ENCODE assay signal across 1 cellular context in the genomic region with DNA sequence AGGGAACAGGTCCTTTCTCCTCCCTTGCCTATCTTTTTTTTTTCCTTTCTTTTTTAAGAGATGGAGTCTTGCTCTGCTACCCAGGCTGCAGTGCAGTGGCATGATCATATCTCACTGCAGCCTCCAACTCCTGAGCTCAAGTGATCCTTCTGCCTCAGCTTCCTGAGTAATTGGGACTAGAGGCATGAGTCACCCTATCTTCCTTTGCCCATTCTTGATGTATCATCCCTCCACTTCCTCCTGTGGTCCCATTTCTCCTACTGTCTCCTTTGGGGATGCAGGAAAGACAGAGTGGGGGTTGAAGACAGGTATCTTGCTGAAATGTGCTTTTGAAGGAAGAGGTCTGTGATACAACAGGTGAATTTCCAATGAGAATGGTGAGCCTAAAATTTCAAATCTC.
TF ChIP-seq lines count a peak whose summit lies in the region.

No MANE protein-coding gene starts in this region.

TF ChIP-seq in GM23338, 12 proteins besides CTCF, POLR2A, EP300 and RAD21:
- TF ChIP-seq, protein P1, sequence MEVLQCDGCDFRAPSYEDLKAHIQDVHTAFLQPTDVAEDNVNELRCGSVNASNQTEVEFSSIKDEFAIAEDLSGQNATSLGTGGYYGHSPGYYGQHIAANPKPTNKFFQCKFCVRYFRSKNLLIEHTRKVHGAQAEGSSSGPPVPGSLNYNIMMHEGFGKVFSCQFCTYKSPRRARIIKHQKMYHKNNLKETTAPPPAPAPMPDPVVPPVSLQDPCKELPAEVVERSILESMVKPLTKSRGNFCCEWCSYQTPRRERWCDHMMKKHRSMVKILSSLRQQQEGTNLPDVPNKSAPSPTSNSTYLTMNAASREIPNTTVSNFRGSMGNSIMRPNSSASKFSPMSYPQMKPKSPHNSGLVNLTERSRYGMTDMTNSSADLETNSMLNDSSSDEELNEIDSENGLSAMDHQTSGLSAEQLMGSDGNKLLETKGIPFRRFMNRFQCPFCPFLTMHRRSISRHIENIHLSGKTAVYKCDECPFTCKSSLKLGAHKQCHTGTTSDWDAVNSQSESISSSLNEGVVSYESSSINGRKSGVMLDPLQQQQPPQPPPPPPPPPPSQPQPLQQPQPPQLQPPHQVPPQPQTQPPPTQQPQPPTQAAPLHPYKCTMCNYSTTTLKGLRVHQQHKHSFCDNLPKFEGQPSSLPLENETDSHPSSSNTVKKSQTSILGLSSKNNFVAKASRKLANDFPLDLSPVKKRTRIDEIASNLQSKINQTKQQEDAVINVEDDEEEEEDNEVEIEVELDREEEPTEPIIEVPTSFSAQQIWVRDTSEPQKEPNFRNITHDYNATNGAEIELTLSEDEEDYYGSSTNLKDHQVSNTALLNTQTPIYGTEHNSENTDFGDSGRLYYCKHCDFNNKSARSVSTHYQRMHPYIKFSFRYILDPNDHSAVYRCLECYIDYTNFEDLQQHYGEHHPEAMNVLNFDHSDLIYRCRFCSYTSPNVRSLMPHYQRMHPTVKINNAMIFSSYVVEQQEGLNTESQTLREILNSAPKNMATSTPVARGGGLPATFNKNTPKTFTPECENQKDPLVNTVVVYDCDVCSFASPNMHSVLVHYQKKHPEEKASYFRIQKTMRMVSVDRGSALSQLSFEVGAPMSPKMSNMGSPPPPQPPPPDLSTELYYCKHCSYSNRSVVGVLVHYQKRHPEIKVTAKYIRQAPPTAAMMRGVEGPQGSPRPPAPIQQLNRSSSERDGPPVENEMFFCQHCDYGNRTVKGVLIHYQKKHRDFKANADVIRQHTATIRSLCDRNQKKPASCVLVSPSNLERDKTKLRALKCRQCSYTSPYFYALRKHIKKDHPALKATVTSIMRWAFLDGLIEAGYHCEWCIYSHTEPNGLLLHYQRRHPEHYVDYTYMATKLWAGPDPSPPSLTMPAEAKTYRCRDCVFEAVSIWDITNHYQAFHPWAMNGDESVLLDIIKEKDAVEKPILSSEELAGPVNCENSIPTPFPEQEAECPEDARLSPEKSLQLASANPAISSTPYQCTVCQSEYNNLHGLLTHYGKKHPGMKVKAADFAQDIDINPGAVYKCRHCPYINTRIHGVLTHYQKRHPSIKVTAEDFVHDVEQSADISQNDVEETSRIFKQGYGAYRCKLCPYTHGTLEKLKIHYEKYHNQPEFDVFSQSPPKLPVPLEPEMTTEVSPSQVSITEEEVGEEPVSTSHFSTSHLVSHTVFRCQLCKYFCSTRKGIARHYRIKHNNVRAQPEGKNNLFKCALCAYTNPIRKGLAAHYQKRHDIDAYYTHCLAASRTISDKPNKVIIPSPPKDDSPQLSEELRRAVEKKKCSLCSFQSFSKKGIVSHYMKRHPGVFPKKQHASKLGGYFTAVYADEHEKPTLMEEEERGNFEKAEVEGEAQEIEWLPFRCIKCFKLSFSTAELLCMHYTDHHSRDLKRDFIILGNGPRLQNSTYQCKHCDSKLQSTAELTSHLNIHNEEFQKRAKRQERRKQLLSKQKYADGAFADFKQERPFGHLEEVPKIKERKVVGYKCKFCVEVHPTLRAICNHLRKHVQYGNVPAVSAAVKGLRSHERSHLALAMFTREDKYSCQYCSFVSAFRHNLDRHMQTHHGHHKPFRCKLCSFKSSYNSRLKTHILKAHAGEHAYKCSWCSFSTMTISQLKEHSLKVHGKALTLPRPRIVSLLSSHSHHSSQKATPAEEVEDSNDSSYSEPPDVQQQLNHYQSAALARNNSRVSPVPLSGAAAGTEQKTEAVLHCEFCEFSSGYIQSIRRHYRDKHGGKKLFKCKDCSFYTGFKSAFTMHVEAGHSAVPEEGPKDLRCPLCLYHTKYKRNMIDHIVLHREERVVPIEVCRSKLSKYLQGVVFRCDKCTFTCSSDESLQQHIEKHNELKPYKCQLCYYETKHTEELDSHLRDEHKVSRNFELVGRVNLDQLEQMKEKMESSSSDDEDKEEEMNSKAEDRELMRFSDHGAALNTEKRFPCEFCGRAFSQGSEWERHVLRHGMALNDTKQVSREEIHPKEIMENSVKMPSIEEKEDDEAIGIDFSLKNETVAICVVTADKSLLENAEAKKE (CRISPR knock-in tag; IDR thresholded peaks at IDR 0.05), result no peak
- TF ChIP-seq, protein P2, sequence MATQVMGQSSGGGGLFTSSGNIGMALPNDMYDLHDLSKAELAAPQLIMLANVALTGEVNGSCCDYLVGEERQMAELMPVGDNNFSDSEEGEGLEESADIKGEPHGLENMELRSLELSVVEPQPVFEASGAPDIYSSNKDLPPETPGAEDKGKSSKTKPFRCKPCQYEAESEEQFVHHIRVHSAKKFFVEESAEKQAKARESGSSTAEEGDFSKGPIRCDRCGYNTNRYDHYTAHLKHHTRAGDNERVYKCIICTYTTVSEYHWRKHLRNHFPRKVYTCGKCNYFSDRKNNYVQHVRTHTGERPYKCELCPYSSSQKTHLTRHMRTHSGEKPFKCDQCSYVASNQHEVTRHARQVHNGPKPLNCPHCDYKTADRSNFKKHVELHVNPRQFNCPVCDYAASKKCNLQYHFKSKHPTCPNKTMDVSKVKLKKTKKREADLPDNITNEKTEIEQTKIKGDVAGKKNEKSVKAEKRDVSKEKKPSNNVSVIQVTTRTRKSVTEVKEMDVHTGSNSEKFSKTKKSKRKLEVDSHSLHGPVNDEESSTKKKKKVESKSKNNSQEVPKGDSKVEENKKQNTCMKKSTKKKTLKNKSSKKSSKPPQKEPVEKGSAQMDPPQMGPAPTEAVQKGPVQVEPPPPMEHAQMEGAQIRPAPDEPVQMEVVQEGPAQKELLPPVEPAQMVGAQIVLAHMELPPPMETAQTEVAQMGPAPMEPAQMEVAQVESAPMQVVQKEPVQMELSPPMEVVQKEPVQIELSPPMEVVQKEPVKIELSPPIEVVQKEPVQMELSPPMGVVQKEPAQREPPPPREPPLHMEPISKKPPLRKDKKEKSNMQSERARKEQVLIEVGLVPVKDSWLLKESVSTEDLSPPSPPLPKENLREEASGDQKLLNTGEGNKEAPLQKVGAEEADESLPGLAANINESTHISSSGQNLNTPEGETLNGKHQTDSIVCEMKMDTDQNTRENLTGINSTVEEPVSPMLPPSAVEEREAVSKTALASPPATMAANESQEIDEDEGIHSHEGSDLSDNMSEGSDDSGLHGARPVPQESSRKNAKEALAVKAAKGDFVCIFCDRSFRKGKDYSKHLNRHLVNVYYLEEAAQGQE (IDR thresholded peaks at IDR 0.05; ENCODE audit: unreplicated experiment), result no peak
- TF ChIP-seq NANOG (IDR thresholded peaks at IDR 0.05; ENCODE audit: borderline replicate concordance) (no peak), CREB1 (CRISPR knock-in tag; IDR thresholded peaks at IDR 0.05; ENCODE audit: low read depth) (no peak), STAT1 (IDR thresholded peaks at IDR 0.05; ENCODE audit: unreplicated experiment) (no peak), POLR2AphosphoS5 (IDR thresholded peaks at IDR 0.05; ENCODE audit: low read depth) (no peak), EZH2phosphoT487 (IDR thresholded peaks at IDR 0.05; ENCODE audit: unreplicated experiment) (no peak), EZH2 (IDR thresholded peaks at IDR 0.05; ENCODE audit: low read depth, unreplicated experiment) (no peak), JUNB (IDR thresholded peaks at IDR 0.05; ENCODE audit: unreplicated experiment) (no peak), ZNF114 (CRISPR knock-in tag; IDR thresholded peaks at IDR 0.05) (no peak), ZNF331 (CRISPR knock-in tag; IDR thresholded peaks at IDR 0.05; ENCODE audit: low read depth) (no peak)
- TF ChIP-seq, protein P3, sequence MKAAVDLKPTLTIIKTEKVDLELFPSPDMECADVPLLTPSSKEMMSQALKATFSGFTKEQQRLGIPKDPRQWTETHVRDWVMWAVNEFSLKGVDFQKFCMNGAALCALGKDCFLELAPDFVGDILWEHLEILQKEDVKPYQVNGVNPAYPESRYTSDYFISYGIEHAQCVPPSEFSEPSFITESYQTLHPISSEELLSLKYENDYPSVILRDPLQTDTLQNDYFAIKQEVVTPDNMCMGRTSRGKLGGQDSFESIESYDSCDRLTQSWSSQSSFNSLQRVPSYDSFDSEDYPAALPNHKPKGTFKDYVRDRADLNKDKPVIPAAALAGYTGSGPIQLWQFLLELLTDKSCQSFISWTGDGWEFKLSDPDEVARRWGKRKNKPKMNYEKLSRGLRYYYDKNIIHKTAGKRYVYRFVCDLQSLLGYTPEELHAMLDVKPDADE (IDR thresholded peaks at IDR 0.05), result no peak
